Comparison of ENCODE assay signal across 11 cellular contexts in genomic region chr9:133954862-133955529, GRCh38. TPM values are rescaled to one million over a fixed set of nuclear protein-coding genes. Genes with fewer than 3 reads are reported as not detected.
A peak's percentile ranks its signal among the peaks of the same experiment; 100 is the strongest.
DNase-seq lines count a peak whose midpoint lies in the region; ATAC-seq and TF ChIP-seq lines count a peak whose summit lies in the region.
"Had no signal": no experiment of that assay in that cellular context is flagged by ENCODE, and none has a peak within 500 bp of the region (broad histone marks: within the 10 kb centered on the region; RNA-seq: fewer than 3 reads in every experiment).

No MANE protein-coding gene starts in this region.

- H3K4me3 Mint-ChIP-seq in activated CD4-positive, alpha-beta memory T cell treated with anti-CD3 and anti-CD28 coated beads for 36 hours, result peak overlapping the region; percentile 23
- H3K4me3 Mint-ChIP-seq in memory B cell, result peak overlapping the region; percentile 74

- no peaks in the 10 kb centered on the region for H3K9me3 Mint-ChIP-seq in activated CD4-positive, alpha-beta memory T cell treated with anti-CD3 and anti-CD28 coated beads for 36 hours
- H3K9me3 Mint-ChIP-seq in memory B cell, result no peaks in the 10 kb centered on the region

- peak overlapping the region; percentile 46 for H3K4me3 ChIP-seq in BLaER1

- H4K20me1 ChIP-seq in BLaER1, result peaks cover 44% of the 10 kb centered on the region; the same call in 1 of the 2 replicates

- H3K9me3 ChIP-seq in BLaER1, result no peaks in the 10 kb centered on the region
- H3K9me3 ChIP-seq: heart left ventricle had no signal

- POLR2A ChIA-PET in activated CD4-positive, alpha-beta memory T cell treated with anti-CD3 and anti-CD28 coated beads for 36 hours (lab: Charles Lee), result no interaction called here

- peak; percentile 44 for TF ChIP-seq POLR2A in GM19099 (IDR thresholded peaks at IDR 0.05; ENCODE audit: extremely low read depth, insufficient read length, low read depth)

- peak; percentile 50 for ATAC-seq in memory B cell (ENCODE audit: low read depth)
- no peak for ATAC-seq in GM18868 (IDR thresholded peaks at IDR 0.05; ENCODE audit: unreplicated experiment)
- no peak for ATAC-seq in GM19463 (IDR thresholded peaks at IDR 0.05; ENCODE audit: unreplicated experiment)

- no peaks in the 10 kb centered on the region for H3K27me3 Mint-ChIP-seq in activated CD4-positive, alpha-beta memory T cell treated with anti-CD3 and anti-CD28 coated beads for 36 hours
- H3K27me3 Mint-ChIP-seq in memory B cell, result no peaks in the 10 kb centered on the region

- CTCF ChIA-PET in activated CD4-positive, alpha-beta memory T cell treated with anti-CD3 and anti-CD28 coated beads for 36 hours (lab: Charles Lee), result no interaction called here

- H3K4me1 Mint-ChIP-seq in activated CD4-positive, alpha-beta memory T cell treated with anti-CD3 and anti-CD28 coated beads for 36 hours (ENCODE audit: low read depth), result peaks cover 15% of the 10 kb centered on the region
- H3K4me1 Mint-ChIP-seq in memory B cell, result peaks cover 49% of the 10 kb centered on the region

- H3K4me1 ChIP-seq in BLaER1, result peaks cover 84% of the 10 kb centered on the region

- DNase-seq in activated CD4-positive, alpha-beta memory T cell treated with anti-CD3 and anti-CD28 coated beads for 36 hours, result peak; percentile 16
- DNase-seq in memory B cell (ENCODE audit: low spot score in 2 of 2) (no peak), NCI-H2196 (lab: John Stamatoyannopoulos, UW; ENCODE audit: unreplicated experiment) (no peak), T-helper 9 cell (no peak)
- DNase-seq: NCI-H748 treated with DMSO at 0.1 percent for 48 hours had no signal

- H3K4me2 ChIP-seq in BLaER1, result peak overlapping the region; percentile 95

- peak overlapping the region; percentile 66 for H3K9ac ChIP-seq in BLaER1

- H3K27ac Mint-ChIP-seq in activated CD4-positive, alpha-beta memory T cell treated with anti-CD3 and anti-CD28 coated beads for 36 hours, result no peak overlapping the region
- peak overlapping the region; percentile 95 for H3K27ac Mint-ChIP-seq in memory B cell

- peaks cover 12% of the 10 kb centered on the region; the same call in 1 of the 2 replicates for H3K36me3 ChIP-seq in BLaER1
- H3K36me3 ChIP-seq: heart left ventricle had no signal

- peak overlapping the region; percentile 86 for H3K27ac ChIP-seq in BLaER1
- H3K27ac ChIP-seq: C4-2B had no signal

- intact Hi-C loops in activated CD4-positive, alpha-beta memory T cell treated with anti-CD3 and anti-CD28 coated beads for 36 hours (cut with micrococcal nuclease), result no loop called here

- H3K36me3 Mint-ChIP-seq in activated CD4-positive, alpha-beta memory T cell treated with anti-CD3 and anti-CD28 coated beads for 36 hours, result no peaks in the 10 kb centered on the region
- no peaks in the 10 kb centered on the region for H3K36me3 Mint-ChIP-seq in memory B cell

- H3K27me3 ChIP-seq in BLaER1, result no peaks in the 10 kb centered on the region
- H3K27me3 ChIP-seq: heart left ventricle had no signal

RNA-seq across cellular contexts. Expression of gene VAV2, which starts 37.1 kb away (rescaled TPM):
- total RNA-seq in activated CD4-positive, alpha-beta memory T cell treated with anti-CD3 and anti-CD28 coated beads for 36 hours, result 1 to 10 TPM; 4.5 to 5.3 TPM
